ENCODE assay signal across 19 cellular contexts in genomic region chr16:89629827-89630610, GRCh38. TPM values are rescaled to one million over a fixed set of nuclear protein-coding genes. Genes with fewer than 3 reads are reported as not detected.
DNase-seq lines count a peak whose midpoint lies in the region; FAIRE-seq and TF ChIP-seq lines count a peak whose summit lies in the region.
"Had no signal": no experiment of that assay in that cellular context is flagged by ENCODE, and none has a peak within 500 bp of the region (broad histone marks: within the 10 kb centered on the region; RNA-seq: fewer than 3 reads in every experiment).

No MANE protein-coding gene starts in this region.

- H3K9me2 ChIP-seq in GM23248 (ENCODE audit: insufficient read depth): no peaks in the 10 kb centered on the region

- H3K27ac ChIP-seq in Peyer's patch: peak overlapping the region in 2 of 4 donors; percentile 70 to 89
- H3K27ac ChIP-seq in kidney (ENCODE audit: low read depth in 2 of 2, low read length in 2 of 2): no peak overlapping the region
- no peak overlapping the region for H3K27ac ChIP-seq in transverse colon
- no peak overlapping the region for H3K27ac ChIP-seq in GM23248
- H3K27ac ChIP-seq: SK-N-MC had no signal

- H3K4me3 ChIP-seq in Peyer's patch: peak overlapping the region in 3 of 4 donors; percentile 18 to 59 (median 53)
- peak overlapping the region; percentile 49 to 57 for H3K4me3 ChIP-seq in kidney (ENCODE audit: low read length in 2 of 2)
- no peak overlapping the region for H3K4me3 ChIP-seq in transverse colon
- H3K4me3 ChIP-seq in GM23248: no peak overlapping the region
- H3K4me3 ChIP-seq: GM23338, SK-N-MC had no signal

- H3F3A ChIP-seq in GM23248 (ENCODE audit: insufficient read depth): peaks cover 5% of the 10 kb centered on the region

- H3K9ac ChIP-seq in kidney (ENCODE audit: low read length in 2 of 2) (no peak overlapping the region), GM23248 (no peak overlapping the region)

- TF ChIP-seq POLR2A in Peyer's patch (IDR thresholded peaks at IDR 0.05) (peak; percentile 97 to 98), transverse colon (IDR thresholded peaks at IDR 0.05) (no peak)

- H3K4me1 ChIP-seq in Peyer's patch (peaks cover 0 to 14% (median 0%) of the 10 kb centered on the region in 4 donors), kidney (ENCODE audit: control insufficient read depth in 1 of 2, insufficient read depth in 1 of 2, low read depth in 1 of 2, low read length in 2 of 2) (peaks cover 4 to 7% of the 10 kb centered on the region in 2 donors), transverse colon (peaks cover 0 to 11% (median 7%) of the 10 kb centered on the region in 4 donors), GM23248 (ENCODE audit: insufficient read depth) (peaks cover 16% of the 10 kb centered on the region)

- no peak for FAIRE-seq in kidney (lab: Jason Lieb, UNC)
- FAIRE-seq: GM12891 had no signal

- H4K20me1 ChIP-seq in GM23248 (ENCODE audit: insufficient read depth): no peaks in the 10 kb centered on the region

- H3K36me3 ChIP-seq in Peyer's patch: no peaks in the 10 kb centered on the region
- peaks cover 2 to 4% of the 10 kb centered on the region in 2 donors for H3K36me3 ChIP-seq in kidney (ENCODE audit: control insufficient read depth in 1 of 2, insufficient read depth in 2 of 2, low read length in 2 of 2)
- no peaks in the 10 kb centered on the region for H3K36me3 ChIP-seq in transverse colon
- H3K36me3 ChIP-seq in GM23248 (ENCODE audit: low read depth): no peaks in the 10 kb centered on the region

- no peak for TF ChIP-seq EP300 in transverse colon (IDR thresholded peaks at IDR 0.05; ENCODE audit: low read depth)

- in situ Hi-C loops in transverse colon (cut with MboI; ENCODE audit: low pct_ligation_motif_present in 1 of 4, low pct_unique_long_range_greater_than_20kb in 1 of 4, low sequenced_read_pairs in 3 of 4) (no loop called here), GM23248 (cut with MboI) (no loop called here)

- no peaks in the 10 kb centered on the region for H3K79me2 ChIP-seq in GM23248 (ENCODE audit: insufficient read depth)

- no peak overlapping the region for H3K4me2 ChIP-seq in GM23248 (ENCODE audit: unreplicated experiment)
- H3K4me2 ChIP-seq: GM23338 had no signal

- H3K27me3 ChIP-seq in Peyer's patch (no peaks in the 10 kb centered on the region), transverse colon (peaks cover 36% of the 10 kb centered on the region), GM23248 (replicated peaks; ENCODE audit: insufficient read depth) (no peaks in the 10 kb centered on the region; the same call in 1 of the 2 replicates)

- WGBS in transverse colon (ENCODE audit: low coverage in 1 of 2), 2 donors: 73% methylated on average over 14 of the region's 17 CpGs; no CpG with 5 or more reads in 1 of the 2 donors
- WGBS in GM23248 (ENCODE audit: low coverage in 1 of 2, low lambda C conversion rate in 2 of 2, missing lambda C conversion rate in 2 of 2), 2 experiments: 80 to 82% methylated on average over 16 to 17 of the region's 17 CpGs

- H2AFZ ChIP-seq in GM23248: no peak overlapping the region
- H2AFZ ChIP-seq: GM23338 had no signal

- H3K9me3 ChIP-seq in Peyer's patch: no peaks in the 10 kb centered on the region
- no peaks in the 10 kb centered on the region for H3K9me3 ChIP-seq in kidney (ENCODE audit: control insufficient read depth in 1 of 2, low read length in 2 of 2)
- no peaks in the 10 kb centered on the region for H3K9me3 ChIP-seq in transverse colon
- no peaks in the 10 kb centered on the region for H3K9me3 ChIP-seq in GM23248 (ENCODE audit: low read depth)

- peak in 3 of 6 experiments; percentile 8 to 28 (median 9) for TF ChIP-seq CTCF in Peyer's patch (IDR thresholded peaks at IDR 0.05)
- TF ChIP-seq CTCF in kidney (IDR thresholded peaks at IDR 0.05; ENCODE audit: borderline replicate concordance, extremely low read depth, insufficient read depth): no peak
- TF ChIP-seq CTCF in transverse colon (IDR thresholded peaks at IDR 0.05): no peak

- DNase-seq in Peyer's patch (peak in 2 of 3 donors; percentile 88 to 91), kidney (no peak), transverse colon (peak; percentile 70), AG20443 (ENCODE audit: low spot score) (no peak), GM23248 (no peak)
- DNase-seq: ACHN, AML-193, Caco-2, GF-D8, HCEC 1CT, KBM-7, NCI-H1105 treated with DMSO at 0.1 percent for 48 hours, NCI-H1694, NCI-H2081 treated with DMSO at 0.1 percent for 48 hours, Right ventricle myocardium superior had no signal

- intact Hi-C loops in kidney (cut with DNase I) (no loop called here), transverse colon (cut with DNase I; ENCODE audit: low total_unique reads) (no loop called here)

RNA-seq across cellular contexts. Expression of gene DPEP1, which starts 16.6 kb away (rescaled TPM):
- total RNA-seq in Peyer's patch: 1,000 to 10,000 TPM in 3 of 4 donors, 100 to 1,000 TPM in 1; 272 to 3,324 (median 2,161) TPM
- total RNA-seq in kidney: 24.2 TPM
- 433 TPM for polyA plus RNA-seq in kidney (ENCODE audit: insufficient read depth, low read depth, low replicate concordance)
- total RNA-seq in transverse colon: 1 to 10 TPM in 3 of 4 donors, not detected in 1; 1.3 to 4.0 (median 1.4) TPM
- total RNA-seq in GM23248 (2014; rRNA removed; shearing (Covaris generic)): not detected in 2 replicates
- polyA plus RNA-seq in GM23248 (2016; fragmentation: Nextera tagmentation; extraction: Ambion mirVana): not detected in 2 replicates
- total RNA-seq: OCI-LY7, Right ventricle myocardium superior had no signal

RNA-seq across cellular contexts. Expression of gene CHMP1A, which starts 27.5 kb away (rescaled TPM):
- total RNA-seq in Peyer's patch (100 to 1,000 TPM in 3 of 4 donors, 10 to 100 TPM in 1; 88.3 to 246 (median 196) TPM), kidney (96.1 TPM), transverse colon (100 to 1,000 TPM; 131 to 184 (median 144) TPM)
- polyA plus RNA-seq in kidney (ENCODE audit: insufficient read depth, low read depth, low replicate concordance) (71.3 TPM), GM23248 (2016; fragmentation: Nextera tagmentation; extraction: Ambion mirVana) (97.2 and 102 TPM in 2 replicates)
- total RNA-seq in GM23248 (2014; rRNA removed; shearing (Covaris generic)): 85.7 and 111 TPM in 2 replicates

RNA-seq across cellular contexts. Expression of gene SPATA33, which starts 27.6 kb away (rescaled TPM):
- total RNA-seq in Peyer's patch (10 to 100 TPM; 13.9 to 76.7 (median 25.6) TPM), kidney (16.3 TPM), transverse colon (10 to 100 TPM in 1 of 4 donors, 1 to 10 TPM in 3; 4.4 to 10.1 (median 7.4) TPM)
- polyA plus RNA-seq in kidney (ENCODE audit: insufficient read depth, low read depth, low replicate concordance) (13.4 TPM), GM23248 (2016; fragmentation: Nextera tagmentation; extraction: Ambion mirVana) (7.5 and 8.6 TPM in 2 replicates)
- 1.8 and 2.7 TPM in 2 replicates for total RNA-seq in GM23248 (2014; rRNA removed; shearing (Covaris generic))

RNA-seq across cellular contexts. Expression of gene CPNE7, which starts 54.5 kb away (rescaled TPM):
- total RNA-seq in Peyer's patch (10 to 100 TPM in 3 of 4 donors, 1 to 10 TPM in 1; 7.4 to 48.7 (median 13.5) TPM), kidney (13.7 TPM), transverse colon (1 to 10 TPM in 1 of 4 donors, under 1 TPM in 2, not detected in 1; 0.41 to 5.0 (median 0.79) TPM)
- polyA plus RNA-seq in kidney (ENCODE audit: insufficient read depth, low read depth, low replicate concordance) (1.5 TPM), GM23248 (2016; fragmentation: Nextera tagmentation; extraction: Ambion mirVana) (4.7 and 5.3 TPM in 2 replicates)
- 7.7 and 10.1 TPM in 2 replicates for total RNA-seq in GM23248 (2014; rRNA removed; shearing (Covaris generic))
- total RNA-seq: OCI-LY7, Right ventricle myocardium superior had no signal

RNA-seq across cellular contexts. Expression of gene CDK10, which starts 56.5 kb away (rescaled TPM):
- 100 to 1,000 TPM in 3 of 4 donors, 10 to 100 TPM in 1; 97.9 to 198 (median 158) TPM for total RNA-seq in Peyer's patch
- total RNA-seq in kidney: 118 TPM
- polyA plus RNA-seq in kidney (ENCODE audit: insufficient read depth, low read depth, low replicate concordance): 82.6 TPM
- 100 to 1,000 TPM in 1 of 4 donors, 10 to 100 TPM in 3; 69.6 to 304 (median 74.2) TPM for total RNA-seq in transverse colon
- 43.8 and 49.6 TPM in 2 replicates for total RNA-seq in GM23248 (2014; rRNA removed; shearing (Covaris generic))
- polyA plus RNA-seq in GM23248 (2016; fragmentation: Nextera tagmentation; extraction: Ambion mirVana): 51.9 and 52.8 TPM in 2 replicates

Comparison
In these comparisons a context has a peak if more than half of its experiments do, and no peak if none do; other contexts are left out.
1. DNase-seq: peak in Peyer's patch (2 of 3) and transverse colon (single experiment); none in kidney (single experiment), AG20443 (single experiment) and GM23248 (single experiment).
2. H3K4me3 ChIP-seq: peak in Peyer's patch (3 of 4) and kidney (2 of 2); none in transverse colon (0 of 4) and GM23248 (single experiment).
3. RNA of gene DPEP1, which starts 16.6 kb away (total RNA-seq): 272 to 3,324 TPM in Peyer's patch; 24.2 TPM in kidney (single experiment), 1.3 to 4.0 TPM in transverse colon and not detected in GM23248; every median in the first group is over 10 times any median in the second.